2 cellular contexts compared by ENCODE assay signal in genomic region chr7:70597071-70597470, GRCh38.
A peak's percentile ranks its signal among the peaks of the same experiment; 100 is the strongest.
TF ChIP-seq lines count a peak whose summit lies in the region.

No MANE protein-coding gene starts in this region.

TF ChIP-seq in liver, 16 proteins besides CTCF, POLR2A, EP300 and RAD21 (continued from another document):
- no peak for TF ChIP-seq REST (IDR thresholded peaks at IDR 0.05)
- TF ChIP-seq FOXA1 (IDR thresholded peaks at IDR 0.05) = no peak
- TF ChIP-seq GABPA (IDR thresholded peaks at IDR 0.05 in 1 of 2, conservative IDR thresholded peaks at IDR 0.05 in 1 of 2) = no peak
- no peak for TF ChIP-seq JUND (IDR thresholded peaks at IDR 0.05)
- TF ChIP-seq TAF1 (conservative IDR thresholded peaks at IDR 0.05) = no peak
- no peak for TF ChIP-seq FOXA2 (IDR thresholded peaks at IDR 0.05)
- TF ChIP-seq ATF3 (IDR thresholded peaks at IDR 0.05) = no peak
- TF ChIP-seq ZBTB33 (IDR thresholded peaks at IDR 0.05) = no peak
- no peak for TF ChIP-seq EGR1 (IDR thresholded peaks at IDR 0.05; ENCODE audit: low read depth in 2 of 2)
- TF ChIP-seq SP1 (IDR thresholded peaks at IDR 0.05) = peak; percentile 11
- TF ChIP-seq RXRA (IDR thresholded peaks at IDR 0.05) = peak; percentile 35 to 65
- TF ChIP-seq NR2F2 (IDR thresholded peaks at IDR 0.05) = no peak
- TF ChIP-seq HNF4A (conservative IDR thresholded peaks at IDR 0.05) = peak in 1 of 2 donors; percentile 36
- TF ChIP-seq HNF4G (IDR thresholded peaks at IDR 0.05) = no peak

TF ChIP-seq in HepG2, 621 proteins besides CTCF, POLR2A, EP300 and RAD21 (continued from another document):
- TF ChIP-seq FUBP1 (CRISPR knock-in tag; IDR thresholded peaks at IDR 0.05; ENCODE audit: borderline replicate concordance) (no peak), IKZF1 (IDR thresholded peaks at IDR 0.05) (no peak), E2F2 (CRISPR knock-in tag; IDR thresholded peaks at IDR 0.05; ENCODE audit: borderline replicate concordance) (no peak), POLR2AphosphoS5 (IDR thresholded peaks at IDR 0.05; ENCODE audit: low read depth, low read length) (no peak), ZNF710 (CRISPR knock-in tag; IDR thresholded peaks at IDR 0.05; ENCODE audit: borderline replicate concordance) (no peak)
